7 cellular contexts compared by ENCODE assay signal in the genomic region with DNA sequence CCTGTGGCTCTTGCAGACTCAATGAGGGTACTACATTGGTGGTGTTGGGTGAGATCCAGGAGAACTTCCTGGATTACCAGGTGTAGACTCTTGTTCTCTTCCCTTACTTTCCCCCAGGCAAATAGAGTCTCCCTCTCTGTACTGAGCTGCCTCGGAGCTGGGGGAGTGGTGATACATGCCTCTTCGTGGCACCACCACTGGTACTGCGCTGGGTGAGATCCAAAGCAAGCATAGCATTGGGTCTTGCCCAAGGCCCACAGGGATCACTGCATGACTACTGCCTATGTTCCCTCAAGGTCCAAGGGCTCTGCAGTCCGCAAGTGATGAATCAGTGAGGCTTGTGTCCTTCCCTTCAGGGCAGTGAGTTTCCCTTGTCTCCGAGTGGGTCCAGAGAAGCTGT.
"Had no signal": no experiment of that assay in that cellular context is flagged by ENCODE, and none has a peak within 500 bp of the region (broad histone marks: within the 10 kb centered on the region; RNA-seq: fewer than 3 reads in every experiment).

No MANE protein-coding gene starts in this region.

- H3K4me3 ChIP-seq: GM23338 had no signal

- DNase-seq: H9, HFFc6, KBM-7 had no signal

- FAIRE-seq: H1, H54, HepG2 had no signal
